In the genomic region with DNA sequence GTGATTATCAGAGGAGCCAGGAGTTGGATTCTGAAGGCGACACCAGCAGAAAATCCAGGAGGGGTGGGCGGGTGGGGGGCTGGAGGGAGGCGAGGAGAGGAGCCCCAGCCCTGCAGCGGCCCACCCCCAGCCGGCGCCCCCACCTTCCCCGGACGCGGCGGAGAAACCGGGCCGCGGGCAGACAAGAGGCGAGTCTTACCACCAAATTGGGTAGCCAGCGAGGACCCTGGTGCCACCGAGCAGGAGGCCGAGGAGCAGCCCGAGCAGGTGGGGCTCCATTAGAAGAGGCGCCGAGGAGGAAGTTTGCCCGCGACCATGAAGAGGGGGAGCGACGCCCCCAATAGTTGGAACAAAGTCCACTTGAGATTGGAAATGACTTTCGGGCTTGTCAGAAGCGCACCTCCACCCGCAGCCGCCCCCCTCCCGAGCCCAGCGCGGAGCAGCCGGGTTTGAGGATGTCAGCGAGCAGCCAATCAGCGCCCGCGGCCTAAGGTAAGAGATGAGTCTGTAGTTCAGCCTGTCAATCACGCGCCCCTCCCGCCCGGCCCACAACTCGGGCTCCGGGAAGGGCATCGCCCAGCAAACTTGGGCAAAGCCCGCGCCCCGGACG, we compare ENCODE assay signal across 1 cellular context.
TF ChIP-seq lines count a peak whose summit lies in the region.

WNT3 (minus strand) TSS at position 374 of the 610 bp plus-strand sequence; CDS start at position 279, 95 bp downstream.

TF ChIP-seq in GM23338, 12 proteins besides CTCF, POLR2A, EP300 and RAD21 (continued from another document):
- TF ChIP-seq, protein P1, sequence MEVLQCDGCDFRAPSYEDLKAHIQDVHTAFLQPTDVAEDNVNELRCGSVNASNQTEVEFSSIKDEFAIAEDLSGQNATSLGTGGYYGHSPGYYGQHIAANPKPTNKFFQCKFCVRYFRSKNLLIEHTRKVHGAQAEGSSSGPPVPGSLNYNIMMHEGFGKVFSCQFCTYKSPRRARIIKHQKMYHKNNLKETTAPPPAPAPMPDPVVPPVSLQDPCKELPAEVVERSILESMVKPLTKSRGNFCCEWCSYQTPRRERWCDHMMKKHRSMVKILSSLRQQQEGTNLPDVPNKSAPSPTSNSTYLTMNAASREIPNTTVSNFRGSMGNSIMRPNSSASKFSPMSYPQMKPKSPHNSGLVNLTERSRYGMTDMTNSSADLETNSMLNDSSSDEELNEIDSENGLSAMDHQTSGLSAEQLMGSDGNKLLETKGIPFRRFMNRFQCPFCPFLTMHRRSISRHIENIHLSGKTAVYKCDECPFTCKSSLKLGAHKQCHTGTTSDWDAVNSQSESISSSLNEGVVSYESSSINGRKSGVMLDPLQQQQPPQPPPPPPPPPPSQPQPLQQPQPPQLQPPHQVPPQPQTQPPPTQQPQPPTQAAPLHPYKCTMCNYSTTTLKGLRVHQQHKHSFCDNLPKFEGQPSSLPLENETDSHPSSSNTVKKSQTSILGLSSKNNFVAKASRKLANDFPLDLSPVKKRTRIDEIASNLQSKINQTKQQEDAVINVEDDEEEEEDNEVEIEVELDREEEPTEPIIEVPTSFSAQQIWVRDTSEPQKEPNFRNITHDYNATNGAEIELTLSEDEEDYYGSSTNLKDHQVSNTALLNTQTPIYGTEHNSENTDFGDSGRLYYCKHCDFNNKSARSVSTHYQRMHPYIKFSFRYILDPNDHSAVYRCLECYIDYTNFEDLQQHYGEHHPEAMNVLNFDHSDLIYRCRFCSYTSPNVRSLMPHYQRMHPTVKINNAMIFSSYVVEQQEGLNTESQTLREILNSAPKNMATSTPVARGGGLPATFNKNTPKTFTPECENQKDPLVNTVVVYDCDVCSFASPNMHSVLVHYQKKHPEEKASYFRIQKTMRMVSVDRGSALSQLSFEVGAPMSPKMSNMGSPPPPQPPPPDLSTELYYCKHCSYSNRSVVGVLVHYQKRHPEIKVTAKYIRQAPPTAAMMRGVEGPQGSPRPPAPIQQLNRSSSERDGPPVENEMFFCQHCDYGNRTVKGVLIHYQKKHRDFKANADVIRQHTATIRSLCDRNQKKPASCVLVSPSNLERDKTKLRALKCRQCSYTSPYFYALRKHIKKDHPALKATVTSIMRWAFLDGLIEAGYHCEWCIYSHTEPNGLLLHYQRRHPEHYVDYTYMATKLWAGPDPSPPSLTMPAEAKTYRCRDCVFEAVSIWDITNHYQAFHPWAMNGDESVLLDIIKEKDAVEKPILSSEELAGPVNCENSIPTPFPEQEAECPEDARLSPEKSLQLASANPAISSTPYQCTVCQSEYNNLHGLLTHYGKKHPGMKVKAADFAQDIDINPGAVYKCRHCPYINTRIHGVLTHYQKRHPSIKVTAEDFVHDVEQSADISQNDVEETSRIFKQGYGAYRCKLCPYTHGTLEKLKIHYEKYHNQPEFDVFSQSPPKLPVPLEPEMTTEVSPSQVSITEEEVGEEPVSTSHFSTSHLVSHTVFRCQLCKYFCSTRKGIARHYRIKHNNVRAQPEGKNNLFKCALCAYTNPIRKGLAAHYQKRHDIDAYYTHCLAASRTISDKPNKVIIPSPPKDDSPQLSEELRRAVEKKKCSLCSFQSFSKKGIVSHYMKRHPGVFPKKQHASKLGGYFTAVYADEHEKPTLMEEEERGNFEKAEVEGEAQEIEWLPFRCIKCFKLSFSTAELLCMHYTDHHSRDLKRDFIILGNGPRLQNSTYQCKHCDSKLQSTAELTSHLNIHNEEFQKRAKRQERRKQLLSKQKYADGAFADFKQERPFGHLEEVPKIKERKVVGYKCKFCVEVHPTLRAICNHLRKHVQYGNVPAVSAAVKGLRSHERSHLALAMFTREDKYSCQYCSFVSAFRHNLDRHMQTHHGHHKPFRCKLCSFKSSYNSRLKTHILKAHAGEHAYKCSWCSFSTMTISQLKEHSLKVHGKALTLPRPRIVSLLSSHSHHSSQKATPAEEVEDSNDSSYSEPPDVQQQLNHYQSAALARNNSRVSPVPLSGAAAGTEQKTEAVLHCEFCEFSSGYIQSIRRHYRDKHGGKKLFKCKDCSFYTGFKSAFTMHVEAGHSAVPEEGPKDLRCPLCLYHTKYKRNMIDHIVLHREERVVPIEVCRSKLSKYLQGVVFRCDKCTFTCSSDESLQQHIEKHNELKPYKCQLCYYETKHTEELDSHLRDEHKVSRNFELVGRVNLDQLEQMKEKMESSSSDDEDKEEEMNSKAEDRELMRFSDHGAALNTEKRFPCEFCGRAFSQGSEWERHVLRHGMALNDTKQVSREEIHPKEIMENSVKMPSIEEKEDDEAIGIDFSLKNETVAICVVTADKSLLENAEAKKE (CRISPR knock-in tag; IDR thresholded peaks at IDR 0.05) = no peak
- TF ChIP-seq JUNB (IDR thresholded peaks at IDR 0.05; ENCODE audit: unreplicated experiment) = no peak
- TF ChIP-seq EZH2phosphoT487 (IDR thresholded peaks at IDR 0.05; ENCODE audit: unreplicated experiment) = no peak
- no peak for TF ChIP-seq CREB1 (CRISPR knock-in tag; IDR thresholded peaks at IDR 0.05; ENCODE audit: low read depth)
- TF ChIP-seq EZH2 (IDR thresholded peaks at IDR 0.05; ENCODE audit: low read depth, unreplicated experiment) = no peak
